17 cellular contexts compared by ENCODE assay signal in genomic region chrX:129997081-129997480, GRCh38. TPM values are rescaled to one million over a fixed set of nuclear protein-coding genes. Genes with fewer than 3 reads are reported as not detected.
DNase-seq lines count a peak whose midpoint lies in the region; ATAC-seq and TF ChIP-seq lines count a peak whose summit lies in the region.
"Had no signal": no experiment of that assay in that cellular context is flagged by ENCODE, and none has a peak within 500 bp of the region (broad histone marks: within the 10 kb centered on the region; RNA-seq: fewer than 3 reads in every experiment).

No MANE protein-coding gene starts in this region.

- TF ChIP-seq CTCF in HFFc6 (IDR thresholded peaks at IDR 0.05) (no peak), ascending aorta (IDR thresholded peaks at IDR 0.05) (no peak)

- peak overlapping the region; percentile 36; the same call in 1 of the 2 replicates for H3K27ac Mint-ChIP-seq in HFFc6
- no peak overlapping the region for H3K27ac Mint-ChIP-seq in naive thymus-derived CD4-positive, alpha-beta T cell

- H3K9me3 Mint-ChIP-seq in HFFc6, result no peaks in the 10 kb centered on the region
- peaks cover 0 to 2% (median 0%) of the 10 kb centered on the region in 11 donors for H3K9me3 Mint-ChIP-seq in naive thymus-derived CD4-positive, alpha-beta T cell
- H3K9me3 Mint-ChIP-seq: T-cell had no signal

- peaks cover 11% of the 10 kb centered on the region for H3K4me1 Mint-ChIP-seq in HFFc6 (ENCODE audit: low read depth)
- peaks cover 0 to 16% (median 12%) of the 10 kb centered on the region in 7 donors for H3K4me1 Mint-ChIP-seq in naive thymus-derived CD4-positive, alpha-beta T cell

- intact Hi-C loops in naive thymus-derived CD4-positive, alpha-beta T cell (cut with micrococcal nuclease), result no loop called here
- intact Hi-C loops in Right ventricle myocardium superior (cut with DNase I), result no loop called here
- intact Hi-C loops in ascending aorta (cut with DNase I), result no loop called here

- CTCF ChIA-PET in naive thymus-derived CD4-positive, alpha-beta T cell (lab: Charles Lee), result interaction anchor here (0.7 kb wide), 1 partner anchor 71 kb away, joined by 3 read pairs; no protein-coding TSS in a partner anchor

- H3K36me3 ChIP-seq in naive thymus-derived CD4-positive, alpha-beta T cell (ENCODE audit: control insufficient read depth in 2 of 3, insufficient read depth in 3 of 3, low read length in 3 of 3), result no peaks in the 10 kb centered on the region
- H3K36me3 ChIP-seq in ascending aorta, result no peaks in the 10 kb centered on the region

- peak; percentile 29 for ATAC-seq in naive thymus-derived CD4-positive, alpha-beta T cell
- no peak for ATAC-seq in Right ventricle myocardium superior (ENCODE audit: poor library complexity)
- ATAC-seq: T-cell had no signal

- no peak overlapping the region for H3K27ac ChIP-seq in naive thymus-derived CD4-positive, alpha-beta T cell (ENCODE audit: low read depth, low read length)
- no peak overlapping the region for H3K27ac ChIP-seq in ascending aorta

- no peaks in the 10 kb centered on the region; the same call in none of the 2 replicates for H3K27me3 Mint-ChIP-seq in HFFc6 (ENCODE audit: insufficient read depth)
- no peaks in the 10 kb centered on the region for H3K27me3 Mint-ChIP-seq in naive thymus-derived CD4-positive, alpha-beta T cell

- H3K4me3 ChIP-seq in naive thymus-derived CD4-positive, alpha-beta T cell (ENCODE audit: low read length), result no peak overlapping the region
- no peak overlapping the region for H3K4me3 ChIP-seq in ascending aorta

- DNase-seq in HFFc6 (no peak), NOMO-1 (lab: John Stamatoyannopoulos, UW; ENCODE audit: unreplicated experiment in 2 of 2) (peak; percentile 51 to 67), SKM-1 (lab: John Stamatoyannopoulos, UW; ENCODE audit: unreplicated experiment) (peak; percentile 11), Right ventricle myocardium superior (no peak), ascending aorta (ENCODE audit: low spot score in 2 of 2) (no peak)
- DNase-seq in naive thymus-derived CD4-positive, alpha-beta T cell, result no peak
- DNase-seq in NK-92 treated with Interleukin-12 subunit alpha and Interleukin-12 subunit beta, amount 100 ng/mL, for 24 hours (lab: John Stamatoyannopoulos, UW), result no peak
- DNase-seq in stimulated activated CD4-positive, alpha-beta T cell treated with anti-CD3 and anti-CD28 coated beads, Interleukin-2, amount 100 ng/mL, for 24 hours, result no peak
- DNase-seq: C1 segment of cervical spinal cord, DMS79, KG1, NCI-H1105, NCI-H2081, NCI-H2171 treated with DMSO at 0.1 percent for 48 hours, NCI-H446, NCI-H526 treated with DMSO at 0.1 percent for 48 hours, T-cell had no signal

- no peaks in the 10 kb centered on the region for H3K27me3 ChIP-seq in naive thymus-derived CD4-positive, alpha-beta T cell (ENCODE audit: control insufficient read depth in 2 of 2, insufficient read depth in 2 of 2, low read length in 2 of 2)
- H3K27me3 ChIP-seq in ascending aorta, result no peaks in the 10 kb centered on the region

- H3K4me1 ChIP-seq in naive thymus-derived CD4-positive, alpha-beta T cell (ENCODE audit: control insufficient read depth in 2 of 2, insufficient read depth in 2 of 2, low read length in 2 of 2), result no peaks in the 10 kb centered on the region
- H3K4me1 ChIP-seq in ascending aorta, result no peaks in the 10 kb centered on the region

- no peaks in the 10 kb centered on the region for H3K9me3 ChIP-seq in naive thymus-derived CD4-positive, alpha-beta T cell (ENCODE audit: control insufficient read depth in 2 of 3, low read length in 3 of 3)
- H3K9me3 ChIP-seq in ascending aorta, result no peaks in the 10 kb centered on the region

- POLR2A ChIA-PET in naive thymus-derived CD4-positive, alpha-beta T cell (lab: Charles Lee), result no interaction called here

- H3K4me3 Mint-ChIP-seq in HFFc6, result no peak overlapping the region
- H3K4me3 Mint-ChIP-seq in naive thymus-derived CD4-positive, alpha-beta T cell, result no peak overlapping the region
- H3K4me3 Mint-ChIP-seq: T-cell had no signal

- H3K36me3 Mint-ChIP-seq in HFFc6 (ENCODE audit: low read depth), result no peaks in the 10 kb centered on the region
- peaks cover 0 to 6% (median 4%) of the 10 kb centered on the region in 5 donors for H3K36me3 Mint-ChIP-seq in naive thymus-derived CD4-positive, alpha-beta T cell
- H3K36me3 Mint-ChIP-seq: T-cell had no signal

RNA-seq across cellular contexts. Expression of gene BCORL1, which starts 14.6 kb away (rescaled TPM):
- total RNA-seq in HFFc6 (2021; fragmentation: NEBNext Ultra II Directional; extraction: Animal tissue kit (Norgen Biotek cat#: 25700)), result 10 to 100 TPM; 13.3 to 18.3 (median 14.8) TPM
- 1 to 10 TPM; 5.8 to 8.9 (median 8.2) TPM for total RNA-seq in naive thymus-derived CD4-positive, alpha-beta T cell
- polyA plus RNA-seq in naive thymus-derived CD4-positive, alpha-beta T cell, result 1 to 10 TPM in 1 of 2 donors, under 1 TPM in 1; 0.64 to 2.5 TPM
- total RNA-seq in Right ventricle myocardium superior (10.1 TPM), ascending aorta (10.3 TPM)

Comparison
In these comparisons a context has a peak if more than half of its experiments do, and no peak if none do; other contexts are left out.
1. DNase-seq: peak in NOMO-1 (2 of 2) and SKM-1 (single experiment); none in HFFc6 (single experiment), naive thymus-derived CD4-positive, alpha-beta T cell (0 of 9), Right ventricle myocardium superior (single experiment), NK-92 treated with Interleukin-12 subunit alpha and Interleukin-12 subunit beta, amount 100 ng/mL, for 24 hours (single experiment), ascending aorta (0 of 2) and stimulated activated CD4-positive, alpha-beta T cell treated with anti-CD3 and anti-CD28 coated beads, Interleukin-2, amount 100 ng/mL, for 24 hours (0 of 2).